ENCODE assay signal across 14 cellular contexts in the genomic region with DNA sequence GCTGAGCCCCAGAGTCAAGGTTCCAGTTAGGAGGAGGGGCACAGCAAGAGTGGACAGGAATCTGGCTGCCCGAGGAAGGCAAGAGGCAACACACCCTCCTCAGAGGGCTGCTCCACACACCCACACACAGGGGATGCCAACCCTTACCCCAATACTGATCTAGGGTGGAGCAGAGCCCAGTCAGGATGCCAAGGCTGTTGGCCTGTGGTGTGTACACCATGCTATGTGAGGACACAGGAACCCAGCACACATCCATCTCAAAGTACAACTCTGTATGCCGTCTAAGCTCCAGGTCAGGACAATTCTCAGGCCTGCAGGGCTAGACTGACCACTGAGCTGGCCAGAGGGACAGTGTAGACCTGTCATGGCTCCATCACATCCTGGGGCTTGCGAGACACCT. TPM values are rescaled to one million over a fixed set of nuclear protein-coding genes. Genes with fewer than 3 reads are reported as not detected.
DNase-seq lines count a peak whose midpoint lies in the region; ATAC-seq and TF ChIP-seq lines count a peak whose summit lies in the region.
"Had no signal": no experiment of that assay in that cellular context is flagged by ENCODE, and none has a peak within 500 bp of the region (broad histone marks: within the 10 kb centered on the region; RNA-seq: fewer than 3 reads in every experiment).

No MANE protein-coding gene starts in this region.

- no peak for ATAC-seq in HG03354 (IDR thresholded peaks at IDR 0.05; ENCODE audit: poor library complexity, severe bottlenecking, unreplicated experiment)
- ATAC-seq in HG03045 (IDR thresholded peaks at IDR 0.05; ENCODE audit: unreplicated experiment) = no peak
- ATAC-seq: left lobe of liver; natural killer cell treated with Interleukin-12 subunit alpha and Interleukin-12 subunit beta and Interleukin-15 and Interleukin-18, amount 100 ng/mL, for 72 hours had no signal

- DNase-seq in Jurkat, Clone E6-1 (ENCODE audit: low read depth, low spot score) = no peak
- DNase-seq in coronary artery (ENCODE audit: low spot score) = no peak
- DNase-seq in NCI-H1694 (lab: John Stamatoyannopoulos, UW) = no peak
- DNase-seq: activated naive CD4-positive, alpha-beta T cell treated with Interleukin-2 at 50 U/mL for 16 hours; hippocampal formation; NCI-H2227 treated with DMSO at 0.1 percent for 48 hours; stimulated activated naive CD4-positive, alpha-beta T cell treated with Interleukin-2 at 50 U/mL for 16 hours had no signal

- no peaks in the 10 kb centered on the region for H3K27me3 ChIP-seq in parathyroid adenoma (ENCODE audit: control insufficient read depth, insufficient read depth, low read length)

- TF ChIP-seq CTCF in coronary artery (IDR thresholded peaks at IDR 0.05) (no peak), parathyroid adenoma (IDR thresholded peaks at IDR 0.05) (no peak)

- H3K4me1 ChIP-seq in parathyroid adenoma = peaks cover 36% of the 10 kb centered on the region

- peak overlapping the region; percentile 17 for H3K4me3 ChIP-seq in Jurkat, Clone E6-1 (ENCODE audit: low read length)
- H3K4me3 ChIP-seq in coronary artery (peak overlapping the region; percentile 92), parathyroid adenoma (ENCODE audit: low read depth, low read length) (no peak overlapping the region)
- H3K4me3 ChIP-seq: SK-N-MC had no signal

- H3K9me3 ChIP-seq in parathyroid adenoma (ENCODE audit: control insufficient read depth, low read length) = no peaks in the 10 kb centered on the region

- H3K27ac ChIP-seq in coronary artery = peak overlapping the region; percentile 82 to 97
- H3K27ac ChIP-seq in parathyroid adenoma = peak overlapping the region; percentile 55
- H3K27ac ChIP-seq: epithelial cell of prostate, SK-N-MC had no signal

- H3K36me3 ChIP-seq in parathyroid adenoma (ENCODE audit: control insufficient read depth, insufficient read depth, low read length) = no peaks in the 10 kb centered on the region

- H2AFZ ChIP-seq in parathyroid adenoma = peak overlapping the region; percentile 23

- H3K9ac ChIP-seq in parathyroid adenoma = no peak overlapping the region

- H3K79me2 ChIP-seq in parathyroid adenoma = peaks cover 10% of the 10 kb centered on the region

- H3K4me2 ChIP-seq in parathyroid adenoma (ENCODE audit: low read length) = peak overlapping the region; percentile 4

RNA-seq across cellular contexts. Expression of gene SEPTIN8, which starts 2.6 kb away (rescaled TPM):
- 51.1 TPM for polyA plus RNA-seq in Jurkat, Clone E6-1 (2012; ENCODE audit: insufficient read depth, insufficient read length)

RNA-seq across cellular contexts. Expression of gene CCNI2, which starts 27.2 kb away (rescaled TPM):
- polyA plus RNA-seq in Jurkat, Clone E6-1 (2012; ENCODE audit: insufficient read depth, insufficient read length) = 14.3 TPM

RNA-seq across cellular contexts. Expression of gene KIF3A, which starts 37.1 kb away (rescaled TPM):
- polyA plus RNA-seq in Jurkat, Clone E6-1 (2012; ENCODE audit: insufficient read depth, insufficient read length) = 11.3 TPM

RNA-seq across cellular contexts. Expression of gene SOWAHA, which starts 38.7 kb away (rescaled TPM):
- 0.36 TPM for polyA plus RNA-seq in Jurkat, Clone E6-1 (2012; ENCODE audit: insufficient read depth, insufficient read length)

RNA-seq across cellular contexts. Expression of gene SHROOM1, which starts 56.0 kb away (rescaled TPM):
- polyA plus RNA-seq in Jurkat, Clone E6-1 (2012; ENCODE audit: insufficient read depth, insufficient read length) = 2.5 TPM
